15 cellular contexts compared by ENCODE assay signal in the genomic region with DNA sequence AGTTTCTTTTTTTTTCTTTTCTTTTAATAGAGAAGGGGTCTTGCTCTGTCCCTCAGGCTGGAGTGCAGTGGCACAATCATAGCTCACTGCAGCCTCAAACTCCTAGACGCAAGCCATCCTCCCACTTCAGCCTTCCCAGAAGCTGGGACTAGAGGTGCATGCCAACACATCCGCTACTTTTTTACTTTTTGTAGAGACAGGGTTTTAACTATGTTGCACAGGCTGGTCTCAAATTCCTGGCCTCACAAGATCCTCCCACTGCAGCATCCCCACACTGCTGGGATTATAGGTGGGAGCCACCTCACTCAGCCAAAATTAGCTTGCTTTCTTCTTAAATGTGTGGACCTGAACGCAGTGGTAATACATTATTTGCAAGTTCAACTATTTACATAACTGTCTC.
A peak's percentile ranks its signal among the peaks of the same experiment; 100 is the strongest.
DNase-seq lines count a peak whose midpoint lies in the region; ATAC-seq, FAIRE-seq and TF ChIP-seq lines count a peak whose summit lies in the region.
"Had no signal": no experiment of that assay in that cellular context is flagged by ENCODE, and none has a peak within 500 bp of the region (broad histone marks: within the 10 kb centered on the region; RNA-seq: fewer than 3 reads in every experiment).

No MANE protein-coding gene starts in this region.

- no peak for TF ChIP-seq EP300 in H1 (IDR thresholded peaks at IDR 0.05; ENCODE audit: borderline replicate concordance in 1 of 2, low read depth in 2 of 2, low read length in 2 of 2)

- H3K27me3 Mint-ChIP-seq in activated CD4-positive, alpha-beta T cell treated with anti-CD3 and anti-CD28 coated beads, Interleukin-2, amount 10 ng/mL, durations not matched to agents 24 days and 14 days = no peaks in the 10 kb centered on the region

- H2AFZ ChIP-seq in OCI-LY3 (ENCODE audit: low read depth, low read length) = no peak overlapping the region
- H2AFZ ChIP-seq in H1 (ENCODE audit: low read length) = no peak overlapping the region
- no peak overlapping the region for H2AFZ ChIP-seq in mesenchymal stem cell (ENCODE audit: low read depth, low read length)

- no peak overlapping the region for H3K9ac ChIP-seq in OCI-LY3 (ENCODE audit: low read length)
- H3K9ac ChIP-seq in H1 (replicated peaks in 1 of 4; ENCODE audit: extremely low read depth in 1 of 4, low read depth in 3 of 4, low read length in 3 of 4) = no peak overlapping the region
- no peak overlapping the region for H3K9ac ChIP-seq in mesenchymal stem cell (ENCODE audit: low read length)

- H3K9me3 Mint-ChIP-seq in activated CD4-positive, alpha-beta T cell treated with anti-CD3 and anti-CD28 coated beads, Interleukin-2, amount 10 ng/mL, durations not matched to agents 24 days and 14 days = no peaks in the 10 kb centered on the region

- H4K8ac ChIP-seq in H1 (ENCODE audit: extremely low read depth, insufficient read depth, low read length) (no peak overlapping the region), mesenchymal stem cell (ENCODE audit: low read length) (no peak overlapping the region)

- TF ChIP-seq POLR2A in H1 (IDR thresholded peaks at IDR 0.05; ENCODE audit: control extremely low read depth in 1 of 2, low read depth in 2 of 2, low read length in 2 of 2) = no peak

- H3K27ac ChIP-seq in OCI-LY3 (ENCODE audit: low read length) = no peak overlapping the region
- H3K27ac ChIP-seq in H1 (ENCODE audit: low read depth, low read length) = no peak overlapping the region
- H3K27ac ChIP-seq in substantia nigra (ENCODE audit: low read depth, low read length, poor library complexity, severe bottlenecking) = peak overlapping the region; percentile 59
- no peak overlapping the region for H3K27ac ChIP-seq in mesenchymal stem cell (ENCODE audit: low read length, poor library complexity, severe bottlenecking)
- H3K27ac ChIP-seq: foreskin keratinocyte had no signal

- peaks cover 11% of the 10 kb centered on the region for H3K36me3 Mint-ChIP-seq in activated CD4-positive, alpha-beta T cell treated with anti-CD3 and anti-CD28 coated beads, Interleukin-2, amount 10 ng/mL, durations not matched to agents 24 days and 14 days (ENCODE audit: low read depth)

- peak; percentile 68 for DNase-seq in activated CD4-positive, alpha-beta T cell treated with anti-CD3 and anti-CD28 coated beads, Interleukin-2, amount 10 ng/mL, durations not matched to agents 24 days and 14 days
- no peak for DNase-seq in activated CD4-positive, alpha-beta T cell treated with anti-CD3 and anti-CD28 coated beads, Interleukin-2, amount 50 U/mL, for 4 hours
- DNase-seq in H1 (ENCODE audit: low read depth in 1 of 2, low spot score in 2 of 2) (no peak), substantia nigra (lab: John Stamatoyannopoulos, UW) (no peak), mesenchymal stem cell (no peak)
- DNase-seq: activated CD4-positive, alpha-beta T cell treated with anti-CD3 and anti-CD28 coated beads, Interleukin-2, amount 50 U/mL, for 48 hours; anterior cingulate cortex; Calu3; foreskin keratinocyte; NCI-H1417; NCI-H446 treated with DMSO at 0.1 percent for 48 hours; stimulated activated CD4-positive, alpha-beta T cell treated with anti-CD3 and anti-CD28 coated beads, Interleukin-4, amount 100 ng/mL, for 1 hour had no signal

- H4K5ac ChIP-seq in H1 (ENCODE audit: insufficient read length, low read depth, low read length) = no peak overlapping the region

- WGBS in H1 (ENCODE audit: extremely low coverage in 1 of 2, insufficient coverage in 1 of 2, insufficient read length in 1 of 2, insufficient replicate concordance in 2 of 2, low coverage in 1 of 2, low lambda C conversion rate in 2 of 2, missing lambda C conversion rate in 1 of 2), 2 experiments = 83% methylated on average over 3 of the region's 3 CpGs; no CpG with 5 or more reads in 1 of the 2 experiments
- 100% methylated on average over 3 of the region's 3 CpGs for WGBS in mesenchymal stem cell

- H3K79me2 ChIP-seq in OCI-LY3 (ENCODE audit: low read length) = no peaks in the 10 kb centered on the region
- H3K79me2 ChIP-seq in H1 (ENCODE audit: control insufficient read depth in 1 of 2, insufficient read depth in 2 of 2, low read length in 2 of 2) = peaks cover 0 to 75% of the 10 kb centered on the region in 2 experiments; a peak in 3 of 4 replicates

- peak overlapping the region; percentile 93 for H3K27ac Mint-ChIP-seq in activated CD4-positive, alpha-beta T cell treated with anti-CD3 and anti-CD28 coated beads, Interleukin-2, amount 10 ng/mL, durations not matched to agents 24 days and 14 days

- no peak overlapping the region for H3K14ac ChIP-seq in H1 (ENCODE audit: insufficient read length)
- no peak overlapping the region for H3K14ac ChIP-seq in mesenchymal stem cell (ENCODE audit: low read length in 2 of 2)

- H2BK15ac ChIP-seq in H1 (ENCODE audit: low read length) = peak overlapping the region; percentile 11; the same call in 1 of the 2 replicates
- no peak overlapping the region for H2BK15ac ChIP-seq in mesenchymal stem cell (ENCODE audit: low read depth, poor library complexity, severe bottlenecking)

- H3K27me3 ChIP-seq in OCI-LY3 (ENCODE audit: low read depth, low read length) (no peaks in the 10 kb centered on the region), H1 (replicated peaks in 1 of 4; ENCODE audit: control insufficient read depth in 3 of 4, extremely low read depth in 1 of 4, insufficient read depth in 3 of 4, low read length in 3 of 4) (no peaks in the 10 kb centered on the region), mesenchymal stem cell (ENCODE audit: control insufficient read depth in 1 of 2, insufficient read depth in 1 of 2, low read length in 2 of 2) (no peaks in the 10 kb centered on the region)
- H3K27me3 ChIP-seq: foreskin keratinocyte had no signal

- H3K18ac ChIP-seq in H1 (ENCODE audit: extremely low read depth, low read length) (peak overlapping the region; percentile 80; the same call in 1 of the 2 replicates), mesenchymal stem cell (ENCODE audit: low read depth in 1 of 2, low read length in 2 of 2) (no peak overlapping the region)

- H2BK12ac ChIP-seq in H1 (ENCODE audit: low read depth, low read length) (0 out of 2 replicates have a peak overlapping the region, but pooled peaks have one; percentile 41), mesenchymal stem cell (ENCODE audit: low read length in 2 of 2) (no peak overlapping the region)

- no peak overlapping the region for H3K4ac ChIP-seq in H1 (replicated peaks; ENCODE audit: insufficient read length, low read depth, low read length)
- no peak overlapping the region for H3K4ac ChIP-seq in mesenchymal stem cell (ENCODE audit: low read depth in 1 of 2, low read length in 2 of 2)

- 0 out of 2 replicates have a peak overlapping the region, but pooled peaks have one; percentile 60 for H3K4me2 ChIP-seq in OCI-LY3 (ENCODE audit: low read length)
- no peak overlapping the region for H3K4me2 ChIP-seq in H1 (ENCODE audit: insufficient read depth in 1 of 2, low read depth in 2 of 2, low read length in 2 of 2)
- H3K4me2 ChIP-seq in mesenchymal stem cell (ENCODE audit: low read length, poor library complexity, severe bottlenecking) = no peak overlapping the region

- H4K91ac ChIP-seq in H1 (replicated peaks; ENCODE audit: insufficient read length, low read length) (no peak overlapping the region), mesenchymal stem cell (ENCODE audit: low read length) (no peak overlapping the region)

- H3K9me3 ChIP-seq in OCI-LY3 (ENCODE audit: insufficient read depth, low read length) = peaks cover 5% of the 10 kb centered on the region; the same call in 1 of the 2 replicates
- no peaks in the 10 kb centered on the region for H3K9me3 ChIP-seq in H1 (ENCODE audit: insufficient read depth in 2 of 2, low read depth in 1 of 2, low read length in 1 of 2)
- no peaks in the 10 kb centered on the region for H3K9me3 ChIP-seq in mesenchymal stem cell (ENCODE audit: control insufficient read depth, low read length)

- FAIRE-seq in H1 (lab: Jason Lieb, UNC) = no peak

- no peaks in the 10 kb centered on the region for H3K4me1 ChIP-seq in OCI-LY3 (ENCODE audit: low read length)
- peaks cover 18 to 51% (median 27%) of the 10 kb centered on the region in 4 experiments for H3K4me1 ChIP-seq in H1 (replicated peaks in 1 of 4; ENCODE audit: control insufficient read depth in 3 of 4, insufficient read depth in 4 of 4, low read length in 3 of 4)
- H3K4me1 ChIP-seq in mesenchymal stem cell (ENCODE audit: control insufficient read depth, insufficient read depth, low read depth, low read length) = peaks cover 5% of the 10 kb centered on the region

- H3K4me1 Mint-ChIP-seq in activated CD4-positive, alpha-beta T cell treated with anti-CD3 and anti-CD28 coated beads, Interleukin-2, amount 10 ng/mL, durations not matched to agents 24 days and 14 days = peaks cover 82% of the 10 kb centered on the region

- no peak for TF ChIP-seq RAD21 in H1 (IDR thresholded peaks at IDR 0.05 in 1 of 2, conservative IDR thresholded peaks at IDR 0.05 in 1 of 2; ENCODE audit: low read depth in 2 of 2, low read length in 2 of 2)

- ATAC-seq in GM18861 (IDR thresholded peaks at IDR 0.05; ENCODE audit: unreplicated experiment) (no peak), HG03175 (IDR thresholded peaks at IDR 0.05; ENCODE audit: unreplicated experiment) (no peak)
- ATAC-seq: foreskin keratinocyte had no signal

- H3K56ac ChIP-seq in H1 (replicated peaks; ENCODE audit: insufficient read length, low read depth, low read length) = no peak overlapping the region

- intact Hi-C loops in activated CD4-positive, alpha-beta T cell treated with anti-CD3 and anti-CD28 coated beads, Interleukin-2, amount 10 ng/mL, durations not matched to agents 24 days and 14 days (cut with micrococcal nuclease) = loop anchor here (1.0 to 10.0 kb wide), 3 partner anchors 8 to 465 kb away; a partner anchor contains a TSS

- POLR2A ChIA-PET in H1 (lab: Charles Lee; ENCODE audit: partially characterized antibody) = interaction anchor here (0.8 to 1.7 kb wide), 4 partner anchors 20 to 68 kb away, joined by 3 to 5 read pairs (median 4); no protein-coding TSS in a partner anchor

- H3K4me3 ChIP-seq in OCI-LY3 (ENCODE audit: low read length) (no peak overlapping the region), H1 (ENCODE audit: extremely low read depth in 1 of 4, insufficient read depth in 2 of 4, low read depth in 3 of 4, low read length in 4 of 4) (no peak overlapping the region), mesenchymal stem cell (ENCODE audit: insufficient read depth in 1 of 2, low read depth in 1 of 2, low read length in 2 of 2) (no peak overlapping the region)

- H2AK5ac ChIP-seq in H1 (ENCODE audit: low read depth, low read length) = no peak overlapping the region
- no peak overlapping the region for H2AK5ac ChIP-seq in mesenchymal stem cell (ENCODE audit: low read length, severe bottlenecking)

- H3K36me3 ChIP-seq in OCI-LY3 (replicated peaks; ENCODE audit: low read depth, low read length) = no peaks in the 10 kb centered on the region
- H3K36me3 ChIP-seq in H1 (ENCODE audit: control insufficient read depth in 2 of 4, insufficient read depth in 4 of 4, low read length in 3 of 4) = no peaks in the 10 kb centered on the region
- H3K36me3 ChIP-seq in mesenchymal stem cell (ENCODE audit: control insufficient read depth in 1 of 2, insufficient read depth in 2 of 2, low read depth in 1 of 2, low read length in 2 of 2) = no peaks in the 10 kb centered on the region

- no peaks in the 10 kb centered on the region; the same call in 1 of the 2 replicates for H3K23me2 ChIP-seq in H1 (ENCODE audit: low read depth, low read length)

- H2BK5ac ChIP-seq in H1 (ENCODE audit: low read depth, low read length) = peak overlapping the region; percentile 63; the same call in 1 of the 2 replicates
- no peak overlapping the region for H2BK5ac ChIP-seq in mesenchymal stem cell (ENCODE audit: low read depth, low read length, poor library complexity, severe bottlenecking)

- TF ChIP-seq CTCF in OCI-LY3 (IDR thresholded peaks at IDR 0.05; ENCODE audit: low read depth, low read length) (no peak), H1 (IDR thresholded peaks at IDR 0.05; ENCODE audit: control extremely low read depth in 1 of 3, insufficient read depth in 1 of 3, low read depth in 1 of 3, low read length in 3 of 3) (no peak)

- H3K79me1 ChIP-seq in H1 (ENCODE audit: low read depth, low read length) (peaks cover 9% of the 10 kb centered on the region), mesenchymal stem cell (replicated peaks; ENCODE audit: low read length, poor library complexity, severe bottlenecking) (peaks cover 23% of the 10 kb centered on the region)

- CTCF ChIA-PET in H1 (lab: Charles Lee; ENCODE audit: partially characterized antibody) = interaction anchor here (0.9 to 1.5 kb wide), 3 partner anchors 13 to 98 kb away, joined by 3 to 6 read pairs (median 3); no protein-coding TSS in a partner anchor

- H2BK20ac ChIP-seq in H1 (ENCODE audit: low read length) = 0 out of 2 replicates have a peak overlapping the region, but pooled peaks have one; percentile 49

- H4K20me1 ChIP-seq in OCI-LY3 (ENCODE audit: insufficient read depth, low read length) = no peaks in the 10 kb centered on the region
- peaks cover 0 to 2% of the 10 kb centered on the region in 2 experiments for H4K20me1 ChIP-seq in H1 (replicated peaks in 1 of 2; ENCODE audit: control insufficient read depth in 1 of 2, insufficient read depth in 2 of 2, low read length in 2 of 2)

- H3K23ac ChIP-seq in H1 (ENCODE audit: insufficient read length) (no peak overlapping the region), mesenchymal stem cell (ENCODE audit: low read length in 2 of 2) (no peak overlapping the region)

- peak overlapping the region; percentile 91 for H3K4me3 Mint-ChIP-seq in activated CD4-positive, alpha-beta T cell treated with anti-CD3 and anti-CD28 coated beads, Interleukin-2, amount 10 ng/mL, durations not matched to agents 24 days and 14 days

- peak overlapping the region; percentile 57 for H2BK120ac ChIP-seq in H1 (replicated peaks; ENCODE audit: low read depth, low read length)
- H2BK120ac ChIP-seq in mesenchymal stem cell (ENCODE audit: low read depth, low read length) = no peak overlapping the region
